16 cellular contexts compared by ENCODE assay signal in genomic region chr7:18524248-18524647, GRCh38. TPM values are rescaled to one million over a fixed set of nuclear protein-coding genes. Genes with fewer than 3 reads are reported as not detected.
A peak's percentile ranks its signal among the peaks of the same experiment; 100 is the strongest.
DNase-seq lines count a peak whose midpoint lies in the region; ATAC-seq and TF ChIP-seq lines count a peak whose summit lies in the region.
"Had no signal": no experiment of that assay in that cellular context is flagged by ENCODE, and none has a peak within 500 bp of the region (broad histone marks: within the 10 kb centered on the region; RNA-seq: fewer than 3 reads in every experiment).

No MANE protein-coding gene starts in this region.

- H3K27ac ChIP-seq in right cardiac atrium (ENCODE audit: low read length) (no peak overlapping the region), OCI-LY1 (ENCODE audit: low read depth, low read length, poor library complexity, severe bottlenecking) (peak overlapping the region; percentile 31), psoas muscle (peak overlapping the region; percentile 56)
- H3K27ac ChIP-seq: C4-2B had no signal

- no peak overlapping the region for H3K9ac ChIP-seq in OCI-LY1 (ENCODE audit: low read length)

- H2AFZ ChIP-seq in OCI-LY1 (ENCODE audit: low read length) = no peak overlapping the region
- H2AFZ ChIP-seq: GM23338 had no signal

- H3K4me1 ChIP-seq in right cardiac atrium (ENCODE audit: control insufficient read depth, insufficient read depth, low read length) (no peaks in the 10 kb centered on the region), OCI-LY1 (ENCODE audit: insufficient read depth, low read length, severe bottlenecking) (peaks cover 95% of the 10 kb centered on the region), psoas muscle (peaks cover 68% of the 10 kb centered on the region)

- peaks cover 15% of the 10 kb centered on the region; the same call in 1 of the 2 replicates for H3F3A ChIP-seq in OCI-LY1 (ENCODE audit: insufficient read depth, low read length)

- H3K9me3 ChIP-seq in right cardiac atrium (ENCODE audit: control insufficient read depth, low read length) = no peaks in the 10 kb centered on the region
- no peaks in the 10 kb centered on the region for H3K9me3 ChIP-seq in OCI-LY1 (ENCODE audit: low read length)
- H3K9me3 ChIP-seq in psoas muscle = no peaks in the 10 kb centered on the region
- H3K9me3 ChIP-seq: BE2C had no signal

- H3K4me2 ChIP-seq in OCI-LY1 (ENCODE audit: low read length) = no peak overlapping the region
- H3K4me2 ChIP-seq: GM23338 had no signal

- H3K27me3 ChIP-seq in right cardiac atrium (ENCODE audit: control insufficient read depth, insufficient read depth) (no peaks in the 10 kb centered on the region), OCI-LY1 (ENCODE audit: insufficient read depth, low read length) (no peaks in the 10 kb centered on the region), psoas muscle (ENCODE audit: insufficient read depth in 3 of 3, low read length in 2 of 3) (no peaks in the 10 kb centered on the region)
- H3K27me3 ChIP-seq: BE2C had no signal

- ATAC-seq in left ventricle myocardium superior (peak; percentile 48), right cardiac atrium (no peak), psoas muscle (no peak), GM21390 (IDR thresholded peaks at IDR 0.05; ENCODE audit: unreplicated experiment) (no peak), HG03342 (IDR thresholded peaks at IDR 0.05; ENCODE audit: unreplicated experiment) (no peak)
- ATAC-seq: GM23338, HepG2 had no signal

- H3K4me3 ChIP-seq in right cardiac atrium (ENCODE audit: low read length) (no peak overlapping the region), OCI-LY1 (ENCODE audit: low read depth, low read length, poor library complexity, severe bottlenecking) (no peak overlapping the region), psoas muscle (no peak overlapping the region)
- H3K4me3 ChIP-seq: GM23338 had no signal

- H3K36me3 ChIP-seq in OCI-LY1 (ENCODE audit: insufficient read depth, low read length) = no peaks in the 10 kb centered on the region
- H3K36me3 ChIP-seq in psoas muscle (ENCODE audit: insufficient read depth in 1 of 2, low read depth in 1 of 2) = no peaks in the 10 kb centered on the region
- H3K36me3 ChIP-seq: BE2C had no signal

- no peaks in the 10 kb centered on the region for H4K20me1 ChIP-seq in OCI-LY1 (ENCODE audit: insufficient read depth, low read length)

- TF ChIP-seq CTCF in OCI-LY1 (IDR thresholded peaks at IDR 0.05; ENCODE audit: low read length) (no peak), psoas muscle (IDR thresholded peaks at IDR 0.05) (no peak)

- WGBS in right cardiac atrium = 73% methylated on average over 3 of the region's 3 CpGs
- WGBS in psoas muscle, 3 donors = 41 to 56% (median 41%) methylated on average over 3 of the region's 3 CpGs

- peaks cover 30% of the 10 kb centered on the region; the same call in 1 of the 2 replicates for H3K79me2 ChIP-seq in OCI-LY1 (ENCODE audit: insufficient read depth, low read length)

- intact Hi-C loops in left ventricle myocardium superior (cut with micrococcal nuclease) (no loop called here), right cardiac atrium (cut with DNase I) (no loop called here), psoas muscle (cut with DNase I) (no loop called here)

- no peaks in the 10 kb centered on the region for H3K9me2 ChIP-seq in OCI-LY1 (ENCODE audit: low read depth, low read length)

- DNase-seq in left ventricle myocardium superior (no peak), right cardiac atrium (no peak), psoas muscle (no peak), H4 (ENCODE audit: low spot score) (no peak)
- DNase-seq: BE2C; CD4-positive, alpha-beta memory T cell; DMS79; EL; GDM1; H9 had no signal

RNA-seq across cellular contexts. Expression of gene HDAC9, which starts 28.7 kb away (rescaled TPM):
- total RNA-seq in left ventricle myocardium superior = 30.7 TPM
- 10 to 100 TPM; 22.2 to 42.2 (median 28.0) TPM for total RNA-seq in right cardiac atrium
- 5.5 TPM for polyA plus RNA-seq in right cardiac atrium
- 10 to 100 TPM; 16.8 to 34.2 (median 20.1) TPM for total RNA-seq in psoas muscle
- polyA plus RNA-seq in psoas muscle = 1 to 10 TPM in 1 of 3 donors, under 1 TPM in 2; 0.38 to 3.5 (median 0.86) TPM
- 12.8 and 22.5 TPM in 2 replicates for total RNA-seq in H4 (2014; rRNA removed; shearing (Covaris generic))
